21 cellular contexts compared by ENCODE assay signal in genomic region chr4:5797866-5798265, GRCh38.
A peak's percentile ranks its signal among the peaks of the same experiment; 100 is the strongest.
DNase-seq lines count a peak whose midpoint lies in the region; ATAC-seq, FAIRE-seq and TF ChIP-seq lines count a peak whose summit lies in the region.
"Had no signal": no experiment of that assay in that cellular context is flagged by ENCODE, and none has a peak within 500 bp of the region (broad histone marks: within the 10 kb centered on the region; RNA-seq: fewer than 3 reads in every experiment).

No MANE protein-coding gene starts in this region.

- intact Hi-C loops in sigmoid colon (cut with DNase I) (no loop called here), pancreas (cut with DNase I) (no loop called here)

- no peak for ATAC-seq in pancreas
- ATAC-seq in stimulated activated naive CD8-positive, alpha-beta T cell treated with anti-CD3 and anti-CD28 coated beads, Interleukin-15, amount 100 ng/mL, for 72 hours: no peak
- ATAC-seq: GM12878 had no signal

- no peak for TF ChIP-seq POLR2A in sigmoid colon (IDR thresholded peaks at IDR 0.05)

- H3K4me3 Mint-ChIP-seq in stimulated activated naive CD8-positive, alpha-beta T cell treated with anti-CD3 and anti-CD28 coated beads, Interleukin-15, amount 100 ng/mL, for 72 hours: no peak overlapping the region
- H3K4me3 Mint-ChIP-seq: CD4-positive, CD25-positive, alpha-beta regulatory T cell; CD8-positive, alpha-beta memory T cell had no signal

- no peaks in the 10 kb centered on the region for H3K4me1 ChIP-seq in sigmoid colon
- H3K4me1 ChIP-seq in pancreas: no peaks in the 10 kb centered on the region
- H3K4me1 ChIP-seq: BE2C, HAP-1 had no signal

- H3K4me3 ChIP-seq in sigmoid colon (no peak overlapping the region), pancreas (no peak overlapping the region)
- H3K4me3 ChIP-seq: GM12878, HAP-1 had no signal

- no peaks in the 10 kb centered on the region for H3K27me3 Mint-ChIP-seq in stimulated activated naive CD8-positive, alpha-beta T cell treated with anti-CD3 and anti-CD28 coated beads, Interleukin-15, amount 100 ng/mL, for 72 hours

- no peaks in the 10 kb centered on the region for H3K27me3 ChIP-seq in sigmoid colon
- H3K27me3 ChIP-seq in pancreas: no peaks in the 10 kb centered on the region
- H3K27me3 ChIP-seq: BE2C had no signal

- peaks cover 0 to 5% of the 10 kb centered on the region in 2 donors for H3K9me3 Mint-ChIP-seq in stimulated activated naive CD8-positive, alpha-beta T cell treated with anti-CD3 and anti-CD28 coated beads, Interleukin-15, amount 100 ng/mL, for 72 hours

- TF ChIP-seq CTCF in sigmoid colon (IDR thresholded peaks at IDR 0.05) (no peak), pancreas (IDR thresholded peaks at IDR 0.05) (no peak)

- no peak for FAIRE-seq in pancreas (lab: Jason Lieb, UNC)
- FAIRE-seq: A204.1, GM12878 had no signal

- DNase-seq in SW480 (ENCODE audit: low spot score) (peak; percentile 4), mesenteric fat pad (ENCODE audit: low spot score) (peak; percentile 53), sigmoid colon (peak; percentile 11), pancreas (no peak), kidney tubule cell (ENCODE audit: low spot score) (no peak)
- DNase-seq in effector CD4-positive, alpha-beta T cell: no peak
- DNase-seq in stimulated activated naive CD8-positive, alpha-beta T cell treated with anti-CD3 and anti-CD28 coated beads, Interleukin-15, amount 100 ng/mL, for 72 hours: no peak
- DNase-seq: ACHN; C1 segment of cervical spinal cord; CD4-positive, CD25-positive, alpha-beta regulatory T cell; CD8-positive, alpha-beta memory T cell; COR-L47; DMS 273 treated with DMSO at 0.1 percent for 48 hours; DMS53; DND-41; EL; GOT3 had no signal

- TF ChIP-seq EP300 in sigmoid colon (IDR thresholded peaks at IDR 0.05): no peak

- H3K9me3 ChIP-seq in sigmoid colon (no peaks in the 10 kb centered on the region), pancreas (no peaks in the 10 kb centered on the region)
- H3K9me3 ChIP-seq: BE2C, HAP-1 had no signal

- H3K27ac Mint-ChIP-seq in stimulated activated naive CD8-positive, alpha-beta T cell treated with anti-CD3 and anti-CD28 coated beads, Interleukin-15, amount 100 ng/mL, for 72 hours: no peak overlapping the region
- H3K27ac Mint-ChIP-seq: CD4-positive, CD25-positive, alpha-beta regulatory T cell; CD8-positive, alpha-beta memory T cell had no signal

- 89 to 96% methylated on average over 6 of the region's 6 CpGs for WGBS in sigmoid colon, 2 donors
- WGBS in pancreas, 2 donors: 90 to 97% methylated on average over 6 of the region's 6 CpGs

- H3K36me3 ChIP-seq in sigmoid colon (peaks cover 17 to 79% (median 31%) of the 10 kb centered on the region in 4 donors), pancreas (peaks cover 0 to 28% (median 2%) of the 10 kb centered on the region in 3 donors)
- H3K36me3 ChIP-seq: BE2C had no signal

- H3K4me1 Mint-ChIP-seq in stimulated activated naive CD8-positive, alpha-beta T cell treated with anti-CD3 and anti-CD28 coated beads, Interleukin-15, amount 100 ng/mL, for 72 hours: no peaks in the 10 kb centered on the region
- H3K4me1 Mint-ChIP-seq: CD4-positive, CD25-positive, alpha-beta regulatory T cell; CD8-positive, alpha-beta memory T cell had no signal

- H3K27ac ChIP-seq in sigmoid colon: no peak overlapping the region
- no peak overlapping the region for H3K27ac ChIP-seq in pancreas

Comparison
In these comparisons a context has a peak if more than half of its experiments do, and no peak if none do; other contexts are left out.
1. DNase-seq: peak in SW480 (single experiment), mesenteric fat pad (single experiment) and sigmoid colon (single experiment); none in pancreas (0 of 6), effector CD4-positive, alpha-beta T cell (single experiment), stimulated activated naive CD8-positive, alpha-beta T cell treated with anti-CD3 and anti-CD28 coated beads, Interleukin-15, amount 100 ng/mL, for 72 hours (0 of 2) and kidney tubule cell (single experiment).